In genomic region chr1:117682372-117682771, GRCh38 we compare ENCODE assay signal across 13 cellular contexts.
"Had no signal": no experiment of that assay in that cellular context is flagged by ENCODE, and none has a peak within 500 bp of the region (broad histone marks: within the 10 kb centered on the region; RNA-seq: fewer than 3 reads in every experiment).

No MANE protein-coding gene starts in this region.

- H3K4me3 ChIP-seq: SK-N-MC had no signal

- H3K36me3 Mint-ChIP-seq: activated naive CD4-positive, alpha-beta T cell treated with anti-CD3 and anti-CD28 coated beads, Interleukin-2, amount 10 ng/mL, durations not matched to agents 7 days and 5 days; brain; naive thymus-derived CD4-positive, alpha-beta T cell; T-cell had no signal

- H3K27me3 ChIP-seq: foreskin keratinocyte had no signal

- H3K4me1 Mint-ChIP-seq: activated CD4-positive, alpha-beta T cell treated with anti-CD3 and anti-CD28 coated beads for 36 hours; T-cell had no signal

- H3K27ac Mint-ChIP-seq: activated CD4-positive, alpha-beta T cell treated with anti-CD3 and anti-CD28 coated beads for 36 hours; activated CD8-positive, alpha-beta T cell treated with anti-CD3 and anti-CD28 coated beads for 36 hours; activated naive CD4-positive, alpha-beta T cell treated with anti-CD3 and anti-CD28 coated beads, Interleukin-2, amount 10 ng/mL, durations not matched to agents 7 days and 5 days; brain; naive thymus-derived CD4-positive, alpha-beta T cell; T-cell had no signal

- H3K9me3 Mint-ChIP-seq: activated CD8-positive, alpha-beta T cell treated with anti-CD3 and anti-CD28 coated beads for 36 hours; activated naive CD4-positive, alpha-beta T cell treated with anti-CD3 and anti-CD28 coated beads, Interleukin-2, amount 10 ng/mL, durations not matched to agents 7 days and 5 days; brain; naive thymus-derived CD4-positive, alpha-beta T cell; T-cell had no signal

- ATAC-seq: activated CD4-positive, alpha-beta T cell treated with anti-CD3 and anti-CD28 coated beads for 36 hours; activated CD8-positive, alpha-beta T cell treated with anti-CD3 and anti-CD28 coated beads for 36 hours; esophagus mucosa; foreskin keratinocyte; naive thymus-derived CD4-positive, alpha-beta T cell; T-cell had no signal

- H3K4me3 Mint-ChIP-seq: activated CD4-positive, alpha-beta T cell treated with anti-CD3 and anti-CD28 coated beads for 36 hours; activated CD8-positive, alpha-beta T cell treated with anti-CD3 and anti-CD28 coated beads for 36 hours; activated naive CD4-positive, alpha-beta T cell treated with anti-CD3 and anti-CD28 coated beads, Interleukin-2, amount 10 ng/mL, durations not matched to agents 7 days and 5 days; brain; naive thymus-derived CD4-positive, alpha-beta T cell; T-cell had no signal

- DNase-seq: activated CD4-positive, alpha-beta T cell treated with anti-CD3 and anti-CD28 coated beads for 36 hours; activated CD8-positive, alpha-beta memory T cell treated with anti-CD3 and anti-CD28 coated beads, Interleukin-2, amount 50 U/mL, for 4 hours; activated CD8-positive, alpha-beta T cell treated with anti-CD3 and anti-CD28 coated beads for 36 hours; activated naive CD4-positive, alpha-beta T cell treated with anti-CD3 and anti-CD28 coated beads, Interleukin-2, amount 10 ng/mL, durations not matched to agents 7 days and 5 days; foreskin keratinocyte; kidney; naive thymus-derived CD4-positive, alpha-beta T cell; T-cell; T1000 had no signal

- H3K27ac ChIP-seq: foreskin keratinocyte, SK-N-MC, VCaP had no signal

- H3K4me1 ChIP-seq: foreskin keratinocyte had no signal
